22 cellular contexts compared by ENCODE assay signal in genomic region chr16:56183266-56183665, GRCh38. TPM values are rescaled to one million over a fixed set of nuclear protein-coding genes. Genes with fewer than 3 reads are reported as not detected.
A peak's percentile ranks its signal among the peaks of the same experiment; 100 is the strongest.
DNase-seq lines count a peak whose midpoint lies in the region; FAIRE-seq and TF ChIP-seq lines count a peak whose summit lies in the region.
"Had no signal": no experiment of that assay in that cellular context is flagged by ENCODE, and none has a peak within 500 bp of the region (broad histone marks: within the 10 kb centered on the region; RNA-seq: fewer than 3 reads in every experiment).

No MANE protein-coding gene starts in this region.

- DNase-seq in NCI-H1417 (lab: John Stamatoyannopoulos, UW): peak in 2 of 3 experiments; percentile 6 to 60
- DNase-seq in NCI-H1417 treated with DMSO at 0.1 percent for 48 hours (lab: John Stamatoyannopoulos, UW): no peak
- DNase-seq in NCI-H2227 (lab: John Stamatoyannopoulos, UW; ENCODE audit: unreplicated experiment): peak; percentile 28
- no peak for DNase-seq in osteoblast (ENCODE audit: insufficient read length, low spot score, missing footprints)
- no peak for DNase-seq in urothelium cell line (ENCODE audit: low spot score)
- DNase-seq: AML-193; Caco-2; Calu3; CD4-positive, alpha-beta T cell; CD8-positive, alpha-beta T cell; DMS79 treated with DMSO at 0.1 percent for 48 hours; GF-D8 had no signal

- H3K9ac ChIP-seq in neural cell (ENCODE audit: low read length): no peak overlapping the region
- H3K9ac ChIP-seq: BLaER1 treated with 17β-estradiol and CSF1 and Interleukin-3, amounts not matched to agents 10 nM and 100 nM had no signal

- no peaks in the 10 kb centered on the region for H3K4me1 ChIP-seq in osteoblast (ENCODE audit: insufficient read depth, low read length)
- H3K4me1 ChIP-seq: A549, Caco-2 had no signal

- no peak overlapping the region for H3K27ac ChIP-seq in neural cell (ENCODE audit: low read length)
- H3K27ac ChIP-seq in osteoblast (ENCODE audit: low read depth, low read length): no peak overlapping the region
- H3K27ac ChIP-seq: 22Rv1; A549; BLaER1 treated with 17β-estradiol and CSF1 and Interleukin-3, amounts not matched to agents 10 nM and 100 nM; C4-2B had no signal

- H3K27me3 ChIP-seq in neural cell (ENCODE audit: insufficient read depth, low read depth, low read length) (peaks cover under 1% of the 10 kb centered on the region), osteoblast (ENCODE audit: insufficient read depth, low read length) (peaks cover under 1% of the 10 kb centered on the region)

- H3K36me3 ChIP-seq in neural cell (ENCODE audit: insufficient read depth, low read length): no peaks in the 10 kb centered on the region
- no peaks in the 10 kb centered on the region for H3K36me3 ChIP-seq in osteoblast (ENCODE audit: insufficient read depth, low read length)
- H3K36me3 ChIP-seq: BLaER1 treated with 17β-estradiol and CSF1 and Interleukin-3, amounts not matched to agents 10 nM and 100 nM had no signal

- no peak for TF ChIP-seq RAD21 in neural cell (conservative IDR thresholded peaks at IDR 0.05)

- TF ChIP-seq EP300 in neural cell (conservative IDR thresholded peaks at IDR 0.05; ENCODE audit: poor library complexity, severe bottlenecking): peak; percentile 41

- no peaks in the 10 kb centered on the region for H3K9me3 ChIP-seq in neural cell (ENCODE audit: low read length)
- H3K9me3 ChIP-seq in osteoblast (ENCODE audit: low read depth, low read length): no peaks in the 10 kb centered on the region

- H3K4me3 ChIP-seq in neural cell (ENCODE audit: low read length) (no peak overlapping the region), osteoblast (ENCODE audit: insufficient read depth, low read length) (no peak overlapping the region)
- H3K4me3 ChIP-seq: A549; BLaER1 treated with 17β-estradiol and CSF1 and Interleukin-3, amounts not matched to agents 10 nM and 100 nM had no signal

- no peak for FAIRE-seq in urothelium cell line (lab: Jason Lieb, UNC)
- FAIRE-seq: A549, D721Med, G401.6, GM12891, GM19239 had no signal

- H4K20me1 ChIP-seq in neural cell (ENCODE audit: insufficient read depth): no peaks in the 10 kb centered on the region
- no peaks in the 10 kb centered on the region for H4K20me1 ChIP-seq in osteoblast (ENCODE audit: insufficient read depth, low read length)
- H4K20me1 ChIP-seq: BLaER1 treated with 17β-estradiol and CSF1 and Interleukin-3, amounts not matched to agents 10 nM and 100 nM had no signal

- no peaks in the 10 kb centered on the region for H3F3A ChIP-seq in neural cell (ENCODE audit: insufficient read depth, low read length, poor library complexity, severe bottlenecking)

- H3K4me2 ChIP-seq in neural cell (ENCODE audit: low read length) (no peak overlapping the region), osteoblast (ENCODE audit: insufficient read depth, low read length) (no peak overlapping the region)
- H3K4me2 ChIP-seq: A549; BLaER1 treated with 17β-estradiol and CSF1 and Interleukin-3, amounts not matched to agents 10 nM and 100 nM had no signal

- no peaks in the 10 kb centered on the region for H3K9me2 ChIP-seq in neural cell (ENCODE audit: insufficient read depth, low read length)

- TF ChIP-seq CTCF in neural cell (IDR thresholded peaks at IDR 0.05; ENCODE audit: poor library complexity, severe bottlenecking) (no peak), osteoblast (IDR thresholded peaks at IDR 0.05; ENCODE audit: extremely low read depth, low read depth, low read length) (no peak)

- H2AFZ ChIP-seq in neural cell (ENCODE audit: low read depth, low read length) (no peak overlapping the region), osteoblast (ENCODE audit: low read length) (no peak overlapping the region)

- H3K79me2 ChIP-seq in neural cell (replicated peaks; ENCODE audit: insufficient read depth, low read length): no peaks in the 10 kb centered on the region
- no peaks in the 10 kb centered on the region for H3K79me2 ChIP-seq in osteoblast (ENCODE audit: insufficient read depth, low read length)

TF ChIP-seq in neural cell, 6 proteins besides CTCF, POLR2A, EP300 and RAD21:
- no peak for TF ChIP-seq MXI1 (conservative IDR thresholded peaks at IDR 0.05; ENCODE audit: poor library complexity, severe bottlenecking)
- no peak for TF ChIP-seq EZH2 (IDR thresholded peaks at IDR 0.05; ENCODE audit: borderline replicate concordance, insufficient read depth, low read length, poor library complexity, severe bottlenecking)
- no peak for TF ChIP-seq TAF1 (IDR thresholded peaks at IDR 0.05; ENCODE audit: low read depth)
- TF ChIP-seq POLR2AphosphoS5 (IDR thresholded peaks at IDR 0.05): peak; percentile 84
- TF ChIP-seq, protein P1, sequence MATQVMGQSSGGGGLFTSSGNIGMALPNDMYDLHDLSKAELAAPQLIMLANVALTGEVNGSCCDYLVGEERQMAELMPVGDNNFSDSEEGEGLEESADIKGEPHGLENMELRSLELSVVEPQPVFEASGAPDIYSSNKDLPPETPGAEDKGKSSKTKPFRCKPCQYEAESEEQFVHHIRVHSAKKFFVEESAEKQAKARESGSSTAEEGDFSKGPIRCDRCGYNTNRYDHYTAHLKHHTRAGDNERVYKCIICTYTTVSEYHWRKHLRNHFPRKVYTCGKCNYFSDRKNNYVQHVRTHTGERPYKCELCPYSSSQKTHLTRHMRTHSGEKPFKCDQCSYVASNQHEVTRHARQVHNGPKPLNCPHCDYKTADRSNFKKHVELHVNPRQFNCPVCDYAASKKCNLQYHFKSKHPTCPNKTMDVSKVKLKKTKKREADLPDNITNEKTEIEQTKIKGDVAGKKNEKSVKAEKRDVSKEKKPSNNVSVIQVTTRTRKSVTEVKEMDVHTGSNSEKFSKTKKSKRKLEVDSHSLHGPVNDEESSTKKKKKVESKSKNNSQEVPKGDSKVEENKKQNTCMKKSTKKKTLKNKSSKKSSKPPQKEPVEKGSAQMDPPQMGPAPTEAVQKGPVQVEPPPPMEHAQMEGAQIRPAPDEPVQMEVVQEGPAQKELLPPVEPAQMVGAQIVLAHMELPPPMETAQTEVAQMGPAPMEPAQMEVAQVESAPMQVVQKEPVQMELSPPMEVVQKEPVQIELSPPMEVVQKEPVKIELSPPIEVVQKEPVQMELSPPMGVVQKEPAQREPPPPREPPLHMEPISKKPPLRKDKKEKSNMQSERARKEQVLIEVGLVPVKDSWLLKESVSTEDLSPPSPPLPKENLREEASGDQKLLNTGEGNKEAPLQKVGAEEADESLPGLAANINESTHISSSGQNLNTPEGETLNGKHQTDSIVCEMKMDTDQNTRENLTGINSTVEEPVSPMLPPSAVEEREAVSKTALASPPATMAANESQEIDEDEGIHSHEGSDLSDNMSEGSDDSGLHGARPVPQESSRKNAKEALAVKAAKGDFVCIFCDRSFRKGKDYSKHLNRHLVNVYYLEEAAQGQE (IDR thresholded peaks at IDR 0.05; ENCODE audit: borderline replicate concordance): peak; percentile 73
- no peak for TF ChIP-seq SMC3 (conservative IDR thresholded peaks at IDR 0.05; ENCODE audit: poor library complexity)

RNA-seq across cellular contexts. Expression of gene GNAO1, which starts 8.0 kb away (rescaled TPM):
- 31.5 and 39.3 TPM in 2 replicates for polyA plus RNA-seq in neural cell
- polyA minus RNA-seq in neural cell: 77.7 and 102 TPM in 2 replicates
- under 0.01 TPM in 1 of 2 replicates, not detected in the other for total RNA-seq in osteoblast
- total RNA-seq: A172, Calu3 had no signal

Comparison
In these comparisons a context has a peak if more than half of its experiments do, and no peak if none do; other contexts are left out.
1. DNase-seq: peak in NCI-H1417 (2 of 3) and NCI-H2227 (single experiment); none in NCI-H1417 treated with DMSO at 0.1 percent for 48 hours (single experiment), osteoblast (single experiment) and urothelium cell line (single experiment).